Comparison of ENCODE assay signal across 22 cellular contexts in genomic region chr15:40415226-40415625, GRCh38.
"Had no signal": no experiment of that assay in that cellular context is flagged by ENCODE, and none has a peak within 500 bp of the region (broad histone marks: within the 10 kb centered on the region; RNA-seq: fewer than 3 reads in every experiment).

No MANE protein-coding gene starts in this region.

- ATAC-seq: Right ventricle myocardium inferior, SK-N-SH treated with all-trans-retinoic acid at 6 μM for 48 hours had no signal

- H3K27ac ChIP-seq: SJCRH30 had no signal

- DNase-seq: IMR-90, Karpas-422, KG1, MG63, NCI-H1092, NCI-H1105 treated with DMSO at 0.1 percent for 48 hours, NCI-H1417 treated with DMSO at 0.1 percent for 48 hours, NCI-H146, NCI-H1694 treated with DMSO at 0.1 percent for 48 hours, NCI-H1930, NCI-H2081 treated with DMSO at 0.1 percent for 48 hours, NCI-H2171, NCI-H226, NCI-H446, NCI-H510A, NCI-H524 treated with DMSO at 0.1 percent for 48 hours, NCI-H69, NCI-H774, SHP77 treated with DMSO at 0.1 percent for 48 hours, SJCRH30 had no signal
